Comparison of ENCODE assay signal across 8 cellular contexts in genomic region chr16:70065746-70066658, GRCh38. TPM values are rescaled to one million over a fixed set of nuclear protein-coding genes. Genes with fewer than 3 reads are reported as not detected.
DNase-seq lines count a peak whose midpoint lies in the region; ATAC-seq and TF ChIP-seq lines count a peak whose summit lies in the region.
"Not testable (repeated sequence)": the region's sequence is repeated elsewhere in the genome, so short reads cannot be mapped to it uniquely, and the experiment has no call there.

No MANE protein-coding gene starts in this region.

- not testable (repeated sequence) for H3K9me3 ChIP-seq in ES-I3 (ENCODE audit: control insufficient read depth, insufficient read depth, low read length); H9 (ENCODE audit: control insufficient read depth, low read depth, low read length)

- H3K27ac ChIP-seq in H9 (ENCODE audit: insufficient read length, low read depth, low read length), result not testable (repeated sequence)

- H3K27ac Mint-ChIP-seq in H9, result peak overlapping the region in 2 of 3 experiments; percentile 70 to 88; a peak in 3 of 7 replicates
- H3K27ac Mint-ChIP-seq in activated T-helper 17 cell treated with anti-CD3 and anti-CD28 coated beads, Interleukin-2, amount 50 U/mL, for 72 hours, result peak overlapping the region; percentile 68
- H3K27ac Mint-ChIP-seq in naive thymus-derived CD8-positive, alpha-beta T cell, result peak overlapping the region; percentile 74 to 96 (median 90)
- H3K27ac Mint-ChIP-seq in stimulated activated naive B cell treated with anti-CD40 and anti-IgM and Interleukin-4, amounts not matched to agents 10 μg/mL and 1 μg/mL and 100 μg/mL, for 72 hours, result peak overlapping the region; percentile 93

- DNase-seq in H9 (peak; percentile 89), LoVo (ENCODE audit: low spot score) (peak; percentile 89), RPMI8226 (peak; percentile 97), fibroblast of mammary gland (ENCODE audit: low read depth) (peak; percentile 58)
- peak; percentile 86 to 98 (median 94) for DNase-seq in naive thymus-derived CD8-positive, alpha-beta T cell
- peak; percentile 86 for DNase-seq in stimulated activated naive B cell treated with anti-CD40 and anti-IgM and Interleukin-4, amounts not matched to agents 10 μg/mL and 1 μg/mL and 100 μg/mL, for 72 hours

- POLR2A ChIA-PET in naive thymus-derived CD8-positive, alpha-beta T cell (lab: Charles Lee), result not testable (repeated sequence)

- peak; percentile 93 for ATAC-seq in activated T-helper 17 cell treated with anti-CD3 and anti-CD28 coated beads, Interleukin-2, amount 50 U/mL, for 72 hours (replicated peaks)
- ATAC-seq in naive thymus-derived CD8-positive, alpha-beta T cell, result peak; percentile 91 to 92
- ATAC-seq in stimulated activated naive B cell treated with anti-CD40 and anti-IgM and Interleukin-4, amounts not matched to agents 10 μg/mL and 1 μg/mL and 100 μg/mL, for 72 hours (replicated peaks), result peak; percentile 91 to 95

- not testable (repeated sequence) for H4K20me1 ChIP-seq in H9 (ENCODE audit: control insufficient read depth, insufficient read depth, insufficient read length)

- not testable (repeated sequence) for H4K91ac ChIP-seq in H9 (ENCODE audit: insufficient read length, low read depth, low read length)

- H2BK15ac ChIP-seq in H9 (ENCODE audit: low read depth, low read length), result not testable (repeated sequence)

- H2BK12ac ChIP-seq in H9 (ENCODE audit: insufficient read length, low read depth, low read length), result not testable (repeated sequence)

- H3K27me3 ChIP-seq in H9 (ENCODE audit: insufficient read depth, low read length), result not testable (repeated sequence)

- not testable (repeated sequence) for H3K9me3 Mint-ChIP-seq in H9; activated T-helper 17 cell treated with anti-CD3 and anti-CD28 coated beads, Interleukin-2, amount 50 U/mL, for 72 hours; naive thymus-derived CD8-positive, alpha-beta T cell; stimulated activated naive B cell treated with anti-CD40 and anti-IgM and Interleukin-4, amounts not matched to agents 10 μg/mL and 1 μg/mL and 100 μg/mL, for 72 hours

- no CpG with 5 or more reads among the region's 62 CpGs for WGBS in H9 (ENCODE audit: extremely low coverage, insufficient read length, low lambda C conversion rate)

- H3T11ph ChIP-seq in H9 (ENCODE audit: low read length), result not testable (repeated sequence)

- not testable (repeated sequence) for H3K23me2 ChIP-seq in H9 (ENCODE audit: insufficient read length, low read depth, low read length, poor library complexity, severe bottlenecking)

- not testable (repeated sequence) for H2AFZ ChIP-seq in H9 (ENCODE audit: low read length)

- not testable (repeated sequence) for H4K5ac ChIP-seq in H9 (ENCODE audit: insufficient read length, low read depth, low read length)

- H3K79me1 ChIP-seq in H9 (ENCODE audit: insufficient read depth, low read depth, low read length, poor library complexity, severe bottlenecking), result not testable (repeated sequence)

- peak overlapping the region; percentile 81 to 84 for H3K4me3 Mint-ChIP-seq in H9
- H3K4me3 Mint-ChIP-seq in activated T-helper 17 cell treated with anti-CD3 and anti-CD28 coated beads, Interleukin-2, amount 50 U/mL, for 72 hours, result peak overlapping the region; percentile 69
- peak overlapping the region; percentile 78 to 91 (median 86) for H3K4me3 Mint-ChIP-seq in naive thymus-derived CD8-positive, alpha-beta T cell
- peak overlapping the region; percentile 86 to 88 for H3K4me3 Mint-ChIP-seq in stimulated activated naive B cell treated with anti-CD40 and anti-IgM and Interleukin-4, amounts not matched to agents 10 μg/mL and 1 μg/mL and 100 μg/mL, for 72 hours

- H3K36me3 ChIP-seq in ES-I3 (ENCODE audit: insufficient read depth, low read length), result not testable (repeated sequence)

- not testable (repeated sequence) for H3K27me3 Mint-ChIP-seq in H9 (ENCODE audit: low read depth); activated T-helper 17 cell treated with anti-CD3 and anti-CD28 coated beads, Interleukin-2, amount 50 U/mL, for 72 hours; naive thymus-derived CD8-positive, alpha-beta T cell; stimulated activated naive B cell treated with anti-CD40 and anti-IgM and Interleukin-4, amounts not matched to agents 10 μg/mL and 1 μg/mL and 100 μg/mL, for 72 hours

- not testable (repeated sequence) for H2BK120ac ChIP-seq in H9 (ENCODE audit: low read depth, low read length, poor library complexity, severe bottlenecking)

- not testable (repeated sequence) for H3K56ac ChIP-seq in H9 (ENCODE audit: insufficient read length, low read depth, low read length)

- not testable (repeated sequence) for H3K4me1 ChIP-seq in ES-I3 (ENCODE audit: insufficient read depth, low read length); H9 (ENCODE audit: insufficient read depth, low read length)

- H3K9ac ChIP-seq in ES-I3 (ENCODE audit: low read depth, low read length), result peak overlapping the region; percentile 78
- H3K9ac ChIP-seq in H9 (ENCODE audit: extremely low read depth, insufficient read length, low read length), result peak overlapping the region; percentile 62

- H3K14ac ChIP-seq in H9 (ENCODE audit: insufficient read depth, low read length), result not testable (repeated sequence)

- peak overlapping the region; percentile 48 for H3K4me3 ChIP-seq in fibroblast of mammary gland (ENCODE audit: control insufficient read depth, low read depth, low read length)

- not testable (repeated sequence) for H2BK5ac ChIP-seq in H9 (ENCODE audit: insufficient read length, low read length)

- H3K4me2 ChIP-seq in H9 (ENCODE audit: insufficient read depth, insufficient read length, low read length), result peak overlapping the region; percentile 79

- H3K23ac ChIP-seq in H9 (ENCODE audit: insufficient read length, low read depth, low read length), result not testable (repeated sequence)

- not testable (repeated sequence) for H3K36me3 Mint-ChIP-seq in H9 (ENCODE audit: insufficient read depth in 1 of 3, low read depth in 3 of 3); activated T-helper 17 cell treated with anti-CD3 and anti-CD28 coated beads, Interleukin-2, amount 50 U/mL, for 72 hours (ENCODE audit: low read depth); naive thymus-derived CD8-positive, alpha-beta T cell; stimulated activated naive B cell treated with anti-CD40 and anti-IgM and Interleukin-4, amounts not matched to agents 10 μg/mL and 1 μg/mL and 100 μg/mL, for 72 hours

- H4K8ac ChIP-seq in H9 (replicated peaks; ENCODE audit: insufficient read length, low read depth, low read length), result not testable (repeated sequence)

- not testable (repeated sequence) for H2AK5ac ChIP-seq in H9 (ENCODE audit: insufficient read length, low read length)

- not testable (repeated sequence) for H3K4ac ChIP-seq in H9 (ENCODE audit: low read depth, low read length)

- H3K79me2 ChIP-seq in H9 (ENCODE audit: insufficient read depth, low read length), result not testable (repeated sequence)

- not testable (repeated sequence) for TF ChIP-seq CTCF in H9 (conservative IDR thresholded peaks at IDR 0.05); fibroblast of mammary gland (conservative IDR thresholded peaks at IDR 0.05; ENCODE audit: control insufficient read depth, insufficient read depth, low read depth, low read length)

- H3K18ac ChIP-seq in H9 (ENCODE audit: insufficient read length, low read depth, low read length), result not testable (repeated sequence)

- peaks cover 10 to 13% of the 10 kb centered on the region in 2 experiments for H3K4me1 Mint-ChIP-seq in H9
- not testable (repeated sequence) for H3K4me1 Mint-ChIP-seq in activated T-helper 17 cell treated with anti-CD3 and anti-CD28 coated beads, Interleukin-2, amount 50 U/mL, for 72 hours; stimulated activated naive B cell treated with anti-CD40 and anti-IgM and Interleukin-4, amounts not matched to agents 10 μg/mL and 1 μg/mL and 100 μg/mL, for 72 hours
- H3K4me1 Mint-ChIP-seq in naive thymus-derived CD8-positive, alpha-beta T cell, result peaks cover 0 to 25% (median 8%) of the 10 kb centered on the region in 4 donors

- not testable (repeated sequence) for H2BK20ac ChIP-seq in H9 (ENCODE audit: low read depth, low read length, poor library complexity, severe bottlenecking)

RNA-seq across cellular contexts. Expression of gene PDPR, which starts 48.1 kb away (rescaled TPM):
- 35.4 and 37.2 TPM in 2 replicates for total RNA-seq in H9 (2021)
- total RNA-seq in activated T-helper 17 cell treated with anti-CD3 and anti-CD28 coated beads, Interleukin-2, amount 50 U/mL, for 72 hours, result 10 to 100 TPM; 33.3 to 34.4 TPM
- total RNA-seq in naive thymus-derived CD8-positive, alpha-beta T cell, result 10 to 100 TPM; 29.1 to 31.6 TPM
- polyA plus RNA-seq in naive thymus-derived CD8-positive, alpha-beta T cell, result 10 to 100 TPM in 1 of 3 donors, 1 to 10 TPM in 2; 5.5 to 11.5 (median 7.3) TPM
